Comparison of ENCODE assay signal across 17 cellular contexts in the genomic region with DNA sequence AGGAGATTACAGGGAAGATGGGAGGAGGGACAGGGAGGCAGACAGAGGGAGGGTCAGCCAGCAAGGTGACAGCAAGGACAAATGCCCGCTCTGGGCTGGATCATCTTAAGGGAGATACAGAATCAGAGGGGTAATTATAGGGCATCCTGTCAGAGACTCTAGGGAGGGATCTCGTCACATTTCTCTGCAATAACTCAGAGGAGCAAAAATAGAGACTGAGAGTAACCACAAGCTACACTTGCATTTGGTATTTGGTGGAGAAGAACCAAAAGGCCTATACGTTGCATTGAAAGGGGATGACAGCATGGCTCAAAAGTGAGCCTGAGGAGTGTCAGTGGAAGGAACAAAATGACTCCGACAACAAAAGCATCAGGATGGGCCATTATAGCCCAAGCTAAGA.
DNase-seq lines count a peak whose midpoint lies in the region; ATAC-seq and TF ChIP-seq lines count a peak whose summit lies in the region.
"Had no signal": no experiment of that assay in that cellular context is flagged by ENCODE, and none has a peak within 500 bp of the region (broad histone marks: within the 10 kb centered on the region; RNA-seq: fewer than 3 reads in every experiment).

No MANE protein-coding gene starts in this region.

- H3K4me1 Mint-ChIP-seq in GM23338 = peaks cover 14% of the 10 kb centered on the region

- H3K27me3 Mint-ChIP-seq in GM23338 (ENCODE audit: insufficient read depth, low read depth, poor library complexity) = no peaks in the 10 kb centered on the region
- H3K27me3 Mint-ChIP-seq: CD4-positive, alpha-beta T cell had no signal

- H3F3A ChIP-seq in GM23338 (replicated peaks; ENCODE audit: low read depth) = no peaks in the 10 kb centered on the region
- no peaks in the 10 kb centered on the region for H3F3A ChIP-seq in smooth muscle cell (ENCODE audit: low read depth)

- DNase-seq in GM23338 (ENCODE audit: low spot score) = no peak
- DNase-seq in adrenal gland = peak in 4 of 7 donors; percentile 16 to 54 (median 24)
- peak; percentile 76 for DNase-seq in myocyte (ENCODE audit: low read depth)
- no peak for DNase-seq in smooth muscle cell (lab: John Stamatoyannopoulos, UW; ENCODE audit: unreplicated experiment)
- no peak for DNase-seq in cerebellum (ENCODE audit: low spot score)
- DNase-seq: AML-193; C1 segment of cervical spinal cord; Calu3; CD4-positive, alpha-beta T cell; DMS 273 treated with DMSO at 0.1 percent for 48 hours; H7 had no signal

- intact Hi-C loops in adrenal gland (cut with DNase I) = no loop called here

- H3K27ac Mint-ChIP-seq in GM23338 = no peak overlapping the region
- H3K27ac Mint-ChIP-seq: CD4-positive, alpha-beta T cell had no signal

- H3K36me3 ChIP-seq in GM23338 (ENCODE audit: insufficient read depth) (no peaks in the 10 kb centered on the region), adrenal gland (replicated peaks in 1 of 2) (no peaks in the 10 kb centered on the region), smooth muscle cell (ENCODE audit: low read depth) (no peaks in the 10 kb centered on the region)

- TF ChIP-seq POLR2A in adrenal gland (IDR thresholded peaks at IDR 0.05) = no peak

- no peaks in the 10 kb centered on the region for H3K27me3 ChIP-seq in GM23338 (ENCODE audit: insufficient read depth)
- H3K27me3 ChIP-seq in adrenal gland = no peaks in the 10 kb centered on the region
- no peaks in the 10 kb centered on the region for H3K27me3 ChIP-seq in smooth muscle cell (ENCODE audit: low read depth)

- 0 out of 2 replicates have a peak, but pooled peaks cover 4% of the 10 kb centered on the region for H3K9me2 ChIP-seq in GM23338 (ENCODE audit: insufficient read depth)

- H3K4me2 ChIP-seq in GM23338 (no peak overlapping the region), smooth muscle cell (peak overlapping the region; percentile 14)
- H3K4me2 ChIP-seq: A549 had no signal

- H3K36me3 Mint-ChIP-seq in GM23338 (ENCODE audit: low read depth) = no peaks in the 10 kb centered on the region

- H3K4me3 Mint-ChIP-seq in GM23338 = no peak overlapping the region
- H3K4me3 Mint-ChIP-seq: CD4-positive, alpha-beta T cell had no signal

- H3K4me3 ChIP-seq in GM23338 (no peak overlapping the region), adrenal gland (no peak overlapping the region), smooth muscle cell (no peak overlapping the region)
- H3K4me3 ChIP-seq: A549, GM12878, K562 had no signal

- ATAC-seq in GM23338 (no peak), GM18868 (IDR thresholded peaks at IDR 0.05; ENCODE audit: unreplicated experiment) (no peak), GM18867 (IDR thresholded peaks at IDR 0.05; ENCODE audit: unreplicated experiment) (no peak), GM19452 (IDR thresholded peaks at IDR 0.05; ENCODE audit: unreplicated experiment) (no peak)
- ATAC-seq: A549, GM12878, K562 had no signal

- peak overlapping the region; percentile 53 for H3K9ac ChIP-seq in smooth muscle cell (ENCODE audit: low read depth)

- H3K9me3 ChIP-seq in adrenal gland (replicated peaks in 1 of 3) (no peaks in the 10 kb centered on the region), smooth muscle cell (replicated peaks; ENCODE audit: low read depth) (no peaks in the 10 kb centered on the region)
- H3K9me3 ChIP-seq: A549 had no signal

- no peak overlapping the region for H3K27ac ChIP-seq in GM23338 (ENCODE audit: low read depth)
- H3K27ac ChIP-seq in adrenal gland = peak overlapping the region in 1 of 5 donors; percentile 10
- H3K27ac ChIP-seq in smooth muscle cell (ENCODE audit: low read depth) = peak overlapping the region; percentile 86
- H3K27ac ChIP-seq: A549 had no signal

- 45 to 55% (median 52%) methylated on average over 4 of the region's 4 CpGs for WGBS in adrenal gland, 4 donors
- WGBS in smooth muscle cell (ENCODE audit: low lambda C conversion rate) = 32% methylated on average over 4 of the region's 4 CpGs

- H3K79me2 ChIP-seq in GM23338 (replicated peaks; ENCODE audit: insufficient read depth) = no peaks in the 10 kb centered on the region
- no peaks in the 10 kb centered on the region for H3K79me2 ChIP-seq in smooth muscle cell (ENCODE audit: low read depth)

- TF ChIP-seq CTCF in GM23338 (conservative IDR thresholded peaks at IDR 0.05; ENCODE audit: low read depth in 2 of 2) (no peak), adrenal gland (IDR thresholded peaks at IDR 0.05) (no peak), smooth muscle cell (IDR thresholded peaks at IDR 0.05; ENCODE audit: borderline replicate concordance, insufficient read depth, poor library complexity, severe bottlenecking) (no peak)

- H4K20me1 ChIP-seq in GM23338 (replicated peaks; ENCODE audit: insufficient read depth) (no peaks in the 10 kb centered on the region), smooth muscle cell (ENCODE audit: low read depth) (no peaks in the 10 kb centered on the region)

- H3K4me1 ChIP-seq in GM23338 (ENCODE audit: insufficient read depth) (peaks cover 8% of the 10 kb centered on the region; the same call in 1 of the 2 replicates), adrenal gland (replicated peaks in 1 of 2) (no peaks in the 10 kb centered on the region), smooth muscle cell (ENCODE audit: low read depth) (no peaks in the 10 kb centered on the region)
- H3K4me1 ChIP-seq: A549 had no signal

- H2AFZ ChIP-seq in GM23338 = peak overlapping the region; percentile 59; the same call in 1 of the 2 replicates
- H2AFZ ChIP-seq in smooth muscle cell (ENCODE audit: low read depth) = no peak overlapping the region

- H3K9me3 Mint-ChIP-seq in GM23338 = no peaks in the 10 kb centered on the region

TF ChIP-seq in GM23338, 12 proteins besides CTCF, POLR2A, EP300 and RAD21 (continues in another document):
- TF ChIP-seq CREB1 (CRISPR knock-in tag; IDR thresholded peaks at IDR 0.05; ENCODE audit: low read depth) (no peak), EZH2phosphoT487 (IDR thresholded peaks at IDR 0.05; ENCODE audit: unreplicated experiment) (no peak), ZNF331 (CRISPR knock-in tag; IDR thresholded peaks at IDR 0.05; ENCODE audit: low read depth) (no peak), POLR2AphosphoS5 (IDR thresholded peaks at IDR 0.05; ENCODE audit: low read depth) (no peak)
- TF ChIP-seq, protein P1, sequence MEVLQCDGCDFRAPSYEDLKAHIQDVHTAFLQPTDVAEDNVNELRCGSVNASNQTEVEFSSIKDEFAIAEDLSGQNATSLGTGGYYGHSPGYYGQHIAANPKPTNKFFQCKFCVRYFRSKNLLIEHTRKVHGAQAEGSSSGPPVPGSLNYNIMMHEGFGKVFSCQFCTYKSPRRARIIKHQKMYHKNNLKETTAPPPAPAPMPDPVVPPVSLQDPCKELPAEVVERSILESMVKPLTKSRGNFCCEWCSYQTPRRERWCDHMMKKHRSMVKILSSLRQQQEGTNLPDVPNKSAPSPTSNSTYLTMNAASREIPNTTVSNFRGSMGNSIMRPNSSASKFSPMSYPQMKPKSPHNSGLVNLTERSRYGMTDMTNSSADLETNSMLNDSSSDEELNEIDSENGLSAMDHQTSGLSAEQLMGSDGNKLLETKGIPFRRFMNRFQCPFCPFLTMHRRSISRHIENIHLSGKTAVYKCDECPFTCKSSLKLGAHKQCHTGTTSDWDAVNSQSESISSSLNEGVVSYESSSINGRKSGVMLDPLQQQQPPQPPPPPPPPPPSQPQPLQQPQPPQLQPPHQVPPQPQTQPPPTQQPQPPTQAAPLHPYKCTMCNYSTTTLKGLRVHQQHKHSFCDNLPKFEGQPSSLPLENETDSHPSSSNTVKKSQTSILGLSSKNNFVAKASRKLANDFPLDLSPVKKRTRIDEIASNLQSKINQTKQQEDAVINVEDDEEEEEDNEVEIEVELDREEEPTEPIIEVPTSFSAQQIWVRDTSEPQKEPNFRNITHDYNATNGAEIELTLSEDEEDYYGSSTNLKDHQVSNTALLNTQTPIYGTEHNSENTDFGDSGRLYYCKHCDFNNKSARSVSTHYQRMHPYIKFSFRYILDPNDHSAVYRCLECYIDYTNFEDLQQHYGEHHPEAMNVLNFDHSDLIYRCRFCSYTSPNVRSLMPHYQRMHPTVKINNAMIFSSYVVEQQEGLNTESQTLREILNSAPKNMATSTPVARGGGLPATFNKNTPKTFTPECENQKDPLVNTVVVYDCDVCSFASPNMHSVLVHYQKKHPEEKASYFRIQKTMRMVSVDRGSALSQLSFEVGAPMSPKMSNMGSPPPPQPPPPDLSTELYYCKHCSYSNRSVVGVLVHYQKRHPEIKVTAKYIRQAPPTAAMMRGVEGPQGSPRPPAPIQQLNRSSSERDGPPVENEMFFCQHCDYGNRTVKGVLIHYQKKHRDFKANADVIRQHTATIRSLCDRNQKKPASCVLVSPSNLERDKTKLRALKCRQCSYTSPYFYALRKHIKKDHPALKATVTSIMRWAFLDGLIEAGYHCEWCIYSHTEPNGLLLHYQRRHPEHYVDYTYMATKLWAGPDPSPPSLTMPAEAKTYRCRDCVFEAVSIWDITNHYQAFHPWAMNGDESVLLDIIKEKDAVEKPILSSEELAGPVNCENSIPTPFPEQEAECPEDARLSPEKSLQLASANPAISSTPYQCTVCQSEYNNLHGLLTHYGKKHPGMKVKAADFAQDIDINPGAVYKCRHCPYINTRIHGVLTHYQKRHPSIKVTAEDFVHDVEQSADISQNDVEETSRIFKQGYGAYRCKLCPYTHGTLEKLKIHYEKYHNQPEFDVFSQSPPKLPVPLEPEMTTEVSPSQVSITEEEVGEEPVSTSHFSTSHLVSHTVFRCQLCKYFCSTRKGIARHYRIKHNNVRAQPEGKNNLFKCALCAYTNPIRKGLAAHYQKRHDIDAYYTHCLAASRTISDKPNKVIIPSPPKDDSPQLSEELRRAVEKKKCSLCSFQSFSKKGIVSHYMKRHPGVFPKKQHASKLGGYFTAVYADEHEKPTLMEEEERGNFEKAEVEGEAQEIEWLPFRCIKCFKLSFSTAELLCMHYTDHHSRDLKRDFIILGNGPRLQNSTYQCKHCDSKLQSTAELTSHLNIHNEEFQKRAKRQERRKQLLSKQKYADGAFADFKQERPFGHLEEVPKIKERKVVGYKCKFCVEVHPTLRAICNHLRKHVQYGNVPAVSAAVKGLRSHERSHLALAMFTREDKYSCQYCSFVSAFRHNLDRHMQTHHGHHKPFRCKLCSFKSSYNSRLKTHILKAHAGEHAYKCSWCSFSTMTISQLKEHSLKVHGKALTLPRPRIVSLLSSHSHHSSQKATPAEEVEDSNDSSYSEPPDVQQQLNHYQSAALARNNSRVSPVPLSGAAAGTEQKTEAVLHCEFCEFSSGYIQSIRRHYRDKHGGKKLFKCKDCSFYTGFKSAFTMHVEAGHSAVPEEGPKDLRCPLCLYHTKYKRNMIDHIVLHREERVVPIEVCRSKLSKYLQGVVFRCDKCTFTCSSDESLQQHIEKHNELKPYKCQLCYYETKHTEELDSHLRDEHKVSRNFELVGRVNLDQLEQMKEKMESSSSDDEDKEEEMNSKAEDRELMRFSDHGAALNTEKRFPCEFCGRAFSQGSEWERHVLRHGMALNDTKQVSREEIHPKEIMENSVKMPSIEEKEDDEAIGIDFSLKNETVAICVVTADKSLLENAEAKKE (CRISPR knock-in tag; IDR thresholded peaks at IDR 0.05) = no peak

Comparison
In these comparisons a context has a peak if more than half of its experiments do, and no peak if none do; other contexts are left out.
1. DNase-seq: peak in adrenal gland (4 of 7) and myocyte (single experiment); none in GM23338 (single experiment), smooth muscle cell (single experiment) and cerebellum (single experiment).